2 cellular contexts compared by ENCODE assay signal in genomic region chr3:13670292-13670691, GRCh38.
TF ChIP-seq lines count a peak whose summit lies in the region.

No MANE protein-coding gene starts in this region.

TF ChIP-seq in K562, 482 proteins besides CTCF, POLR2A, EP300 and RAD21 (continued from another document and continues in another):
- no peak for TF ChIP-seq AFF1 (IDR thresholded peaks at IDR 0.05; ENCODE audit: low read depth in 1 of 2, partially characterized antibody in 2 of 2)
- TF ChIP-seq MAFK (IDR thresholded peaks at IDR 0.05; ENCODE audit: low read length) = no peak
- TF ChIP-seq ZNF174 (CRISPR knock-in tag; IDR thresholded peaks at IDR 0.05) = no peak
- TF ChIP-seq CREBBP (IDR thresholded peaks at IDR 0.05; ENCODE audit: low read depth, low read length) = no peak
- TF ChIP-seq SIN3A (IDR thresholded peaks at IDR 0.05; ENCODE audit: borderline replicate concordance in 2 of 2, control insufficient read depth in 1 of 2, low read depth in 2 of 2, low read length in 2 of 2) = no peak
- no peak for TF ChIP-seq GTF2E2 (tag; IDR thresholded peaks at IDR 0.05)
- TF ChIP-seq ZNF133 (CRISPR knock-in tag; IDR thresholded peaks at IDR 0.05) = no peak
- no peak for TF ChIP-seq IRF1 (CRISPR knock-in tag; IDR thresholded peaks at IDR 0.05; ENCODE audit: borderline replicate concordance)
- TF ChIP-seq ZNF436 (CRISPR knock-in tag; IDR thresholded peaks at IDR 0.05) = no peak
- TF ChIP-seq NFYB (IDR thresholded peaks at IDR 0.05; ENCODE audit: extremely low read depth, insufficient read length) = peak; percentile 44
- TF ChIP-seq CEBPG (CRISPR knock-in tag; IDR thresholded peaks at IDR 0.05) = no peak
- no peak for TF ChIP-seq CEBPG (tag; conservative IDR thresholded peaks at IDR 0.05 in 1 of 2, IDR thresholded peaks at IDR 0.05 in 1 of 2)
- no peak for TF ChIP-seq ZNF280B (CRISPR knock-in tag; IDR thresholded peaks at IDR 0.05)
- TF ChIP-seq MYNN (IDR thresholded peaks at IDR 0.05) = no peak
- 0 out of 2 replicates have a peak, but pooled peaks have one; percentile 41 for TF ChIP-seq MYNN (CRISPR knock-in tag; IDR thresholded peaks at IDR 0.05)
- TF ChIP-seq ZNF639 (CRISPR knock-in tag; conservative IDR thresholded peaks at IDR 0.05 in 1 of 2, IDR thresholded peaks at IDR 0.05 in 1 of 2) = no peak
- TF ChIP-seq ZNF583 (CRISPR knock-in tag; IDR thresholded peaks at IDR 0.05) = no peak
- TF ChIP-seq CBFA2T2 (conservative IDR thresholded peaks at IDR 0.05) = peak; percentile 22; the same call in 1 of the 2 replicates
- no peak for TF ChIP-seq ZNF696 (CRISPR knock-in tag; conservative IDR thresholded peaks at IDR 0.05)
- no peak for TF ChIP-seq ELF2 (CRISPR knock-in tag; IDR thresholded peaks at IDR 0.05)
- TF ChIP-seq HMBOX1 (IDR thresholded peaks at IDR 0.05) = no peak
- TF ChIP-seq E2F1 (CRISPR knock-in tag; IDR thresholded peaks at IDR 0.05) = no peak

TF ChIP-seq in SK-N-SH, 30 proteins besides CTCF, POLR2A, EP300 and RAD21 (continued from another document):
- TF ChIP-seq ZBTB33 (IDR thresholded peaks at IDR 0.05; ENCODE audit: borderline replicate concordance, low read depth) (no peak), MAX (IDR thresholded peaks at IDR 0.05; ENCODE audit: low read depth) (no peak), PBX3 (IDR thresholded peaks at IDR 0.05) (no peak), USF2 (IDR thresholded peaks at IDR 0.05; ENCODE audit: borderline replicate concordance, low read depth, low read length) (no peak), NRF1 (IDR thresholded peaks at IDR 0.05; ENCODE audit: low read depth, low read length) (no peak), FOXM1 (IDR thresholded peaks at IDR 0.05; ENCODE audit: low read depth) (no peak), GABPA (IDR thresholded peaks at IDR 0.05; ENCODE audit: low read depth) (no peak), YY1 (IDR thresholded peaks at IDR 0.05; ENCODE audit: low read depth) (no peak)
